ENCODE assay signal across 34 cellular contexts in the genomic region with DNA sequence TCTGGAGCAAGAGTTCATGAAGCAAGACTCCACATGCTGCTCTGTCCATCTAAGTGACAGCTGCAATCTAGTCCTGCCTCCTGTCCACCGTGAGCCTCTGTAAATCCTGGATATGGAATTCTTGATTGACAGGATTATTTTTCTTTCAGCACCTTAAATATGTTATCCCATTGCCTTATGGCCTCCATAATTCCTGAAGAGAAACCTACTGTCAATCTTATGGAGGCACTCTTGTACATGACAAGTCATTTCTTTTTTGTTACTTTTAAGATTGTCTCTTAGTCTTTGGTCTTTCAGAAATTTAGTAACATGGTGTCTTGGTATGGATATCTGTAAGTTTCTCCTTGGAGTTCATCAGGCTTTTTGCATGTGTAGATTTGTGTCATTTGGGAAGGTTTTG.
"Had no signal": no experiment of that assay in that cellular context is flagged by ENCODE, and none has a peak within 500 bp of the region (broad histone marks: within the 10 kb centered on the region; RNA-seq: fewer than 3 reads in every experiment).

No MANE protein-coding gene starts in this region.

- H3K27ac ChIP-seq: ascending aorta, cardiac muscle cell, VCaP had no signal

- H3K9me3 Mint-ChIP-seq: activated CD4-positive, alpha-beta memory T cell treated with anti-CD3 and anti-CD28 coated beads for 36 hours; activated CD4-positive, alpha-beta T cell treated with anti-CD3 and anti-CD28 coated beads, Interleukin-2, amount 10 ng/mL, durations not matched to agents 24 days and 14 days; activated naive CD4-positive, alpha-beta T cell treated with anti-CD3 and anti-CD28 coated beads, Interleukin-2, amount 10 ng/mL, durations not matched to agents 7 days and 5 days; activated naive CD8-positive, alpha-beta T cell treated with anti-CD3 and anti-CD28 coated beads, Interleukin-2, amount 10 ng/mL, durations not matched to agents 7 days and 5 days; activated T-cell treated with anti-CD3 and anti-CD28 coated beads, Interleukin-2, amount 50 U/mL, for 24 hours; activated T-helper 2 cell treated with anti-CD3 and anti-CD28 coated beads, Interferon-gamma antibody, Interleukin-2, Interleukin-4, amounts not matched to agents 10 μg/mL and 5 μg/mL and 100 μg/mL, durations not matched to agents 14 hours and 24 hours and 36 hours; T-helper 1 cell treated with Interleukin-12 subunit alpha and Interleukin-12 subunit beta and Interleukin-4 antibody, amounts not matched to agents 30 μg/mL and 1 μg/mL, for 36 hours; T-helper 2 cell treated with Interferon-gamma antibody and Interleukin-4, amounts not matched to agents 5 μg/mL and 100 μg/mL, for 36 hours had no signal

- H3K4me1 ChIP-seq: ascending aorta had no signal

- H3K36me3 Mint-ChIP-seq: activated CD4-positive, alpha-beta memory T cell treated with anti-CD3 and anti-CD28 coated beads for 36 hours; activated naive CD4-positive, alpha-beta T cell treated with anti-CD3 and anti-CD28 coated beads, Interleukin-2, amount 10 ng/mL, durations not matched to agents 7 days and 5 days; activated naive CD4-positive, alpha-beta T cell treated with anti-CD3 and anti-CD28 coated beads, Interleukin-2, amount 50 U/mL, for 24 hours; activated naive CD8-positive, alpha-beta T cell; activated naive CD8-positive, alpha-beta T cell treated with anti-CD3 and anti-CD28 coated beads, Interleukin-2, amount 10 ng/mL, durations not matched to agents 7 days and 5 days; brain had no signal

- ATAC-seq: activated CD8-positive, alpha-beta T cell treated with anti-CD3 and anti-CD28 coated beads for 36 hours; activated naive CD8-positive, alpha-beta T cell treated with anti-CD3 and anti-CD28 coated beads, Interleukin-2, amount 50 U/mL, for 24 hours had no signal

- H3K4me3 ChIP-seq: ascending aorta, cardiac muscle cell had no signal

- H3K9me3 ChIP-seq: ascending aorta had no signal

- H3K4me3 Mint-ChIP-seq: activated CD4-positive, alpha-beta memory T cell treated with anti-CD3 and anti-CD28 coated beads for 36 hours; activated CD4-positive, alpha-beta T cell treated with anti-CD3 and anti-CD28 coated beads, Interleukin-2, amount 10 ng/mL, durations not matched to agents 24 days and 14 days; activated CD8-positive, alpha-beta T cell treated with anti-CD3 and anti-CD28 coated beads for 36 hours; activated naive CD4-positive, alpha-beta T cell treated with anti-CD3 and anti-CD28 coated beads, Interleukin-2, amount 10 ng/mL, durations not matched to agents 7 days and 5 days; activated naive CD4-positive, alpha-beta T cell treated with anti-CD3 and anti-CD28 coated beads, Interleukin-2, amount 50 U/mL, for 24 hours; activated naive CD8-positive, alpha-beta T cell; activated naive CD8-positive, alpha-beta T cell treated with anti-CD3 and anti-CD28 coated beads, Interleukin-2, amount 10 ng/mL, durations not matched to agents 7 days and 5 days; activated naive CD8-positive, alpha-beta T cell treated with anti-CD3 and anti-CD28 coated beads, Interleukin-2, amount 50 U/mL, for 24 hours; activated T-cell treated with anti-CD3 and anti-CD28 coated beads, Interleukin-2, amount 50 U/mL, for 24 hours; brain; central memory CD8-positive, alpha-beta T cell; T-helper 1 cell treated with Interleukin-12 subunit alpha and Interleukin-12 subunit beta and Interleukin-4 antibody, amounts not matched to agents 30 μg/mL and 1 μg/mL, for 36 hours; T-helper 2 cell treated with Interferon-gamma antibody and Interleukin-4, amounts not matched to agents 5 μg/mL and 100 μg/mL, for 36 hours had no signal

- DNase-seq: activated CD4-positive, alpha-beta memory T cell treated with anti-CD3 and anti-CD28 coated beads for 36 hours; activated CD4-positive, alpha-beta T cell treated with anti-CD3 and anti-CD28 coated beads for 4 hours; activated CD4-positive, alpha-beta T cell treated with anti-CD3 and anti-CD28 coated beads, Interleukin-2, amount 10 ng/mL, durations not matched to agents 24 days and 14 days; activated CD4-positive, alpha-beta T cell treated with anti-CD3 and anti-CD28 coated beads, Interleukin-2, amount 50 U/mL, for 1 hour; activated CD4-positive, alpha-beta T cell treated with anti-CD3 and anti-CD28 coated beads, Interleukin-2, amount 50 U/mL, for 4 hours; activated CD4-positive, CD25-positive, alpha-beta regulatory T cell treated with anti-CD3 and anti-CD28 coated beads, Interleukin-2, amount 50 U/mL, for 72 hours; activated CD8-positive, alpha-beta memory T cell treated with anti-CD3 and anti-CD28 coated beads, Interleukin-2, amount 50 U/mL, for 4 hours; activated CD8-positive, alpha-beta T cell treated with anti-CD3 and anti-CD28 coated beads for 36 hours; activated effector memory CD4-positive, alpha-beta T cell treated with Interleukin-2 at 50 U/mL for 16 hours; activated gamma-delta T cell; activated naive CD4-positive, alpha-beta T cell treated with anti-CD3 and anti-CD28 coated beads, Interleukin-2, amount 10 ng/mL, durations not matched to agents 7 days and 5 days; activated naive CD4-positive, alpha-beta T cell treated with Interleukin-2 at 50 U/mL for 16 hours; activated naive CD8-positive, alpha-beta T cell treated with anti-CD3 and anti-CD28 coated beads, Interleukin-2, amount 10 ng/mL, durations not matched to agents 7 days and 5 days; activated naive CD8-positive, alpha-beta T cell treated with anti-CD3 and anti-CD28 coated beads, Interleukin-2, amount 50 U/mL, for 24 hours; activated T-cell treated with anti-CD3 and anti-CD28 coated beads, Interleukin-2, amount 50 U/mL, for 24 hours; activated T-cell treated with anti-CD3 and anti-CD28 coated beads, Interleukin-2, amount 50 U/mL, for 48 hours; amygdala; anterior cingulate cortex; caudate nucleus; cerebellar nuclear complex; T-helper 1 cell; T-helper 2 cell; T-helper 9 cell had no signal

- H3K27me3 ChIP-seq: ascending aorta, cardiac muscle cell had no signal

- H3K27ac Mint-ChIP-seq: activated CD4-positive, alpha-beta memory T cell treated with anti-CD3 and anti-CD28 coated beads for 36 hours; activated CD4-positive, alpha-beta T cell treated with anti-CD3 and anti-CD28 coated beads, Interleukin-2, amount 10 ng/mL, durations not matched to agents 24 days and 14 days; activated CD8-positive, alpha-beta T cell treated with anti-CD3 and anti-CD28 coated beads for 36 hours; activated naive CD4-positive, alpha-beta T cell treated with anti-CD3 and anti-CD28 coated beads, Interleukin-2, amount 10 ng/mL, durations not matched to agents 7 days and 5 days; activated naive CD4-positive, alpha-beta T cell treated with anti-CD3 and anti-CD28 coated beads, Interleukin-2, amount 50 U/mL, for 24 hours; activated naive CD8-positive, alpha-beta T cell; activated naive CD8-positive, alpha-beta T cell treated with anti-CD3 and anti-CD28 coated beads, Interleukin-2, amount 10 ng/mL, durations not matched to agents 7 days and 5 days; activated naive CD8-positive, alpha-beta T cell treated with anti-CD3 and anti-CD28 coated beads, Interleukin-2, amount 50 U/mL, for 24 hours; activated T-cell treated with anti-CD3 and anti-CD28 coated beads, Interleukin-2, amount 50 U/mL, for 24 hours; activated T-helper 2 cell treated with anti-CD3 and anti-CD28 coated beads, Interferon-gamma antibody, Interleukin-2, Interleukin-4, amounts not matched to agents 10 μg/mL and 5 μg/mL and 100 μg/mL, durations not matched to agents 14 hours and 24 hours and 36 hours; brain; T-helper 1 cell treated with Interleukin-12 subunit alpha and Interleukin-12 subunit beta and Interleukin-4 antibody, amounts not matched to agents 30 μg/mL and 1 μg/mL, for 36 hours; T-helper 2 cell treated with Interferon-gamma antibody and Interleukin-4, amounts not matched to agents 5 μg/mL and 100 μg/mL, for 36 hours had no signal

- H3K36me3 ChIP-seq: ascending aorta, cardiac muscle cell had no signal

- FAIRE-seq: TTC549 had no signal

- H3K4me1 Mint-ChIP-seq: activated CD4-positive, alpha-beta T cell treated with anti-CD3 and anti-CD28 coated beads, Interleukin-2, amount 10 ng/mL, durations not matched to agents 24 days and 14 days; activated naive CD4-positive, alpha-beta T cell treated with anti-CD3 and anti-CD28 coated beads, Interleukin-2, amount 10 ng/mL, durations not matched to agents 7 days and 5 days; activated naive CD4-positive, alpha-beta T cell treated with anti-CD3 and anti-CD28 coated beads, Interleukin-2, amount 50 U/mL, for 24 hours; activated naive CD8-positive, alpha-beta T cell treated with anti-CD3 and anti-CD28 coated beads, Interleukin-2, amount 10 ng/mL, durations not matched to agents 7 days and 5 days; activated naive CD8-positive, alpha-beta T cell treated with anti-CD3 and anti-CD28 coated beads, Interleukin-2, amount 50 U/mL, for 24 hours; brain; central memory CD8-positive, alpha-beta T cell had no signal
